Comparison of ENCODE assay signal across 17 cellular contexts in genomic region chr1:200442537-200443169, GRCh38. TPM values are rescaled to one million over a fixed set of nuclear protein-coding genes. Genes with fewer than 3 reads are reported as not detected.
DNase-seq lines count a peak whose midpoint lies in the region; ATAC-seq and TF ChIP-seq lines count a peak whose summit lies in the region.
"Had no signal": no experiment of that assay in that cellular context is flagged by ENCODE, and none has a peak within 500 bp of the region (broad histone marks: within the 10 kb centered on the region; RNA-seq: fewer than 3 reads in every experiment).

No MANE protein-coding gene starts in this region.

- DNase-seq in RWPE2 (ENCODE audit: low spot score) (no peak), epithelial cell of esophagus (ENCODE audit: low read depth) (peak; percentile 50), renal cortical epithelial cell (ENCODE audit: low read depth) (peak; percentile 7), KG1 (lab: John Stamatoyannopoulos, UW) (no peak), NCI-H1694 (lab: John Stamatoyannopoulos, UW) (no peak), GF-D8 (lab: John Stamatoyannopoulos, UW) (no peak), D341Med (ENCODE audit: low spot score) (no peak)
- DNase-seq: CD4-positive, alpha-beta T cell; GOT3; NCI-H1417 treated with DMSO at 0.1 percent for 48 hours; NCI-H2029; NCI-H2171; SHP77 had no signal

- H3K27me3 ChIP-seq in RWPE2 (ENCODE audit: insufficient read depth, poor library complexity, severe bottlenecking), result no peaks in the 10 kb centered on the region

- no peak for TF ChIP-seq RAD21 in Ishikawa (IDR thresholded peaks at IDR 0.05; ENCODE audit: low read depth)

- TF ChIP-seq CTCF in RWPE2 (IDR thresholded peaks at IDR 0.05; ENCODE audit: poor library complexity, severe bottlenecking) (no peak), epithelial cell of esophagus (IDR thresholded peaks at IDR 0.05; ENCODE audit: insufficient read depth, low read depth, low read length, missing control alignments) (no peak)

- no peak overlapping the region for H3K27ac ChIP-seq in RWPE2 (ENCODE audit: poor library complexity, severe bottlenecking)
- H3K27ac ChIP-seq: HL-60, SK-N-MC had no signal

- ATAC-seq in RWPE2 (ENCODE audit: low read depth), result peak; percentile 31; the same call in 2 of the 3 replicates
- ATAC-seq: HCT116 had no signal

- H3K4me3 ChIP-seq in RWPE2 (ENCODE audit: severe bottlenecking) (no peak overlapping the region), epithelial cell of esophagus (ENCODE audit: low read length) (no peak overlapping the region)
- H3K4me3 ChIP-seq: SK-N-MC had no signal

- no peaks in the 10 kb centered on the region for H3K36me3 ChIP-seq in RWPE2 (ENCODE audit: low read depth)

- no peaks in the 10 kb centered on the region for H3K9me3 ChIP-seq in RWPE2 (ENCODE audit: severe bottlenecking)

- H3K4me1 ChIP-seq in RWPE2 (ENCODE audit: insufficient read depth, poor library complexity, severe bottlenecking), result peaks cover 8% of the 10 kb centered on the region

- TF ChIP-seq EP300 in Ishikawa (IDR thresholded peaks at IDR 0.05; ENCODE audit: borderline replicate concordance), result no peak

TF ChIP-seq in Ishikawa, 13 proteins besides CTCF, POLR2A, EP300 and RAD21:
- TF ChIP-seq YY1 (IDR thresholded peaks at IDR 0.05; ENCODE audit: low read depth) (no peak), CEBPB (IDR thresholded peaks at IDR 0.05) (0 out of 2 replicates have a peak, but pooled peaks have one; percentile 26)

RNA-seq across cellular contexts. Expression of gene ZNF281, which starts 32.8 kb away (rescaled TPM):
- 28.0 and 38.0 TPM in 2 replicates for total RNA-seq in renal cortical epithelial cell

Comparison
In these comparisons a context has a peak if more than half of its experiments do, and no peak if none do; other contexts are left out.
1. DNase-seq: peak in epithelial cell of esophagus (single experiment) and renal cortical epithelial cell (single experiment); none in RWPE2 (single experiment), KG1 (single experiment), NCI-H1694 (single experiment), GF-D8 (single experiment) and D341Med (single experiment).